In the genomic region with DNA sequence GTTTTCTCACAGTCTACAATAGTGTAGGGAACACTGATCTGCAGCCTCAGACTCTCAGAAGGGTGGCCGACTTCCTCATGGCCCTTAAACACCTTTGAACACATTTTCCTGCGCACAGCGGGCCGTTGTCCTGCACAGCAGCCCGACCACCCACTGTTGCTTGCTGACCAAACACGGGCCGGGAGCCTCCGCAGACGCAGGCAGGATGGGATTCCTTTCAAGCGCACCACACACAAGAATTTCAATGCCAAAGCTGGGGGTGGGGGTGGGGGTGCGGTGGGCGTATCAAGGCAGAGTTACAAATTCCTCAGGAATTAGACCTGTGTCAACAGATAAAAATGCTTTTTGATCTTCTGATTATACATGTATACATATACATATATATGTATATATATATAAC, we compare ENCODE assay signal across 1 cellular context.
TF ChIP-seq lines count a peak whose summit lies in the region.

No MANE protein-coding gene starts in this region.

TF ChIP-seq in IMR-90, 13 proteins besides CTCF, POLR2A, EP300 and RAD21 (continued from another document):
- TF ChIP-seq, protein P1, sequence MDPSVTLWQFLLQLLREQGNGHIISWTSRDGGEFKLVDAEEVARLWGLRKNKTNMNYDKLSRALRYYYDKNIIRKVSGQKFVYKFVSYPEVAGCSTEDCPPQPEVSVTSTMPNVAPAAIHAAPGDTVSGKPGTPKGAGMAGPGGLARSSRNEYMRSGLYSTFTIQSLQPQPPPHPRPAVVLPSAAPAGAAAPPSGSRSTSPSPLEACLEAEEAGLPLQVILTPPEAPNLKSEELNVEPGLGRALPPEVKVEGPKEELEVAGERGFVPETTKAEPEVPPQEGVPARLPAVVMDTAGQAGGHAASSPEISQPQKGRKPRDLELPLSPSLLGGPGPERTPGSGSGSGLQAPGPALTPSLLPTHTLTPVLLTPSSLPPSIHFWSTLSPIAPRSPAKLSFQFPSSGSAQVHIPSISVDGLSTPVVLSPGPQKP (IDR thresholded peaks at IDR 0.05; ENCODE audit: borderline replicate concordance, low read depth, low read length), result no peak
- TF ChIP-seq MAZ (IDR thresholded peaks at IDR 0.05; ENCODE audit: borderline replicate concordance, low read depth, low read length) (no peak), FOS (IDR thresholded peaks at IDR 0.05; ENCODE audit: low read depth, low read length) (no peak), SMC3 (IDR thresholded peaks at IDR 0.05; ENCODE audit: low read depth, low read length) (no peak)
